In genomic region chr17:8380049-8380448, GRCh38 we compare ENCODE assay signal across 1 cellular context.
TF ChIP-seq lines count a peak whose summit lies in the region.

No MANE protein-coding gene starts in this region.

TF ChIP-seq in H1, 55 proteins besides CTCF, POLR2A, EP300 and RAD21:
- TF ChIP-seq POLR2AphosphoS5 (IDR thresholded peaks at IDR 0.05; ENCODE audit: low read depth, low read length) (0 out of 2 replicates have a peak, but pooled peaks have one; percentile 15), SUZ12 (IDR thresholded peaks at IDR 0.05; ENCODE audit: low read length) (no peak), RFX5 (IDR thresholded peaks at IDR 0.05; ENCODE audit: borderline replicate concordance, low read depth, low read length) (no peak), CHD1 (IDR thresholded peaks at IDR 0.05; ENCODE audit: low read depth, low read length) (no peak), HDAC2 (IDR thresholded peaks at IDR 0.05; ENCODE audit: borderline replicate concordance in 1 of 2, low read depth in 2 of 2, low read length in 2 of 2) (no peak), BCL11A (IDR thresholded peaks at IDR 0.05; ENCODE audit: low read depth in 2 of 2, low read length in 2 of 2) (no peak), PHF8 (conservative IDR thresholded peaks at IDR 0.05; ENCODE audit: low read depth, low read length) (no peak), BRCA1 (IDR thresholded peaks at IDR 0.05; ENCODE audit: low read depth, low read length) (no peak)
